21 cellular contexts compared by ENCODE assay signal in the genomic region with DNA sequence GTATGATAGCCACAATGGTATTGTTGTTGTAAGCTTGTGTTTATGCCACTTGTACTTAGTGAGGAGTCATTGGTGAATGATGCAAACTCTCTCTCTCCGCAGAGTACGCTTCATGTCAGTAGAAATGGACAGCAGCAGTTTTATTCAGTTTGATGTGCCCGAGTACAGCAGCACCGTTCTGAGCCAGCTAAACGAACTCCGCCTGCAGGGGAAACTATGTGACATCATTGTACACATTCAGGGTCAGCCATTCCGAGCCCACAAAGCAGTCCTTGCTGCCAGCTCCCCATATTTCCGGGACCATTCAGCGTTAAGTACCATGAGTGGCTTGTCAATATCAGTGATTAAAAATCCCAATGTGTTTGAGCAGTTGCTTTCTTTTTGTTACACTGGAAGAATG.
"Had no signal": no experiment of that assay in that cellular context is flagged by ENCODE, and none has a peak within 500 bp of the region (broad histone marks: within the 10 kb centered on the region; RNA-seq: fewer than 3 reads in every experiment).

No MANE protein-coding gene starts in this region.

- H3K9me3 ChIP-seq: esophagus muscularis mucosa, lower lobe of right lung, neutrophil, pancreas, transverse colon, upper lobe of right lung, vagina had no signal

- H3K4me2 ChIP-seq: smooth muscle cell had no signal

- H3K27ac ChIP-seq: esophagus muscularis mucosa, lower lobe of right lung, pancreas, transverse colon, upper lobe of right lung, vagina had no signal

- DNase-seq: cortex of kidney; effector CD4-positive, alpha-beta T cell; endodermal cell; foreskin melanocyte; immature natural killer cell; islet precursor cell; kidney glomerular epithelial cell; left ventricle myocardium superior; lower lobe of right lung; natural killer cell; pancreas; stimulated activated CD4-positive, alpha-beta T cell treated with anti-CD3 and anti-CD28 coated beads, Interleukin-2, amount 100 ng/mL, for 24 hours; stimulated activated CD4-positive, alpha-beta T cell treated with anti-CD3 and anti-CD28 coated beads, Interleukin-4, amount 100 ng/mL, for 24 hours; stimulated activated naive CD8-positive, alpha-beta T cell treated with anti-CD3 and anti-CD28 coated beads, Interleukin-15, Interleukin-2, amounts not matched to agents 100 U/mL and 50 U/mL, for 24 hours; transverse colon had no signal

- H3K4me1 ChIP-seq: pancreas, transverse colon, upper lobe of right lung, vagina had no signal

- H3K27me3 ChIP-seq: esophagus muscularis mucosa, neutrophil, pancreas, transverse colon, upper lobe of right lung, vagina had no signal

- FAIRE-seq: endothelial cell of umbilical vein, pancreas had no signal

- H3K4me3 ChIP-seq: esophagus muscularis mucosa, lower lobe of right lung, pancreas, smooth muscle cell, transverse colon, upper lobe of right lung, vagina had no signal
